Comparison of ENCODE assay signal across 13 cellular contexts in genomic region chr14:90263748-90264449, GRCh38. TPM values are rescaled to one million over a fixed set of nuclear protein-coding genes. Genes with fewer than 3 reads are reported as not detected.
DNase-seq lines count a peak whose midpoint lies in the region; ATAC-seq and TF ChIP-seq lines count a peak whose summit lies in the region.
"Had no signal": no experiment of that assay in that cellular context is flagged by ENCODE, and none has a peak within 500 bp of the region (broad histone marks: within the 10 kb centered on the region; RNA-seq: fewer than 3 reads in every experiment).

No MANE protein-coding gene starts in this region.

- H3K27me3 Mint-ChIP-seq in natural killer cell treated with Interleukin-12 subunit alpha and Interleukin-12 subunit beta and Interleukin-15 and Interleukin-18, amount 100 ng/mL, for 72 hours: no peaks in the 10 kb centered on the region
- H3K27me3 Mint-ChIP-seq in natural killer cell (ENCODE audit: low read depth in 2 of 2): no peaks in the 10 kb centered on the region
- no peaks in the 10 kb centered on the region for H3K27me3 Mint-ChIP-seq in activated T-helper 1 cell treated with anti-CD3 and anti-CD28 coated beads, Interleukin-12 subunit alpha, Interleukin-12 subunit beta, Interleukin-2, Interleukin-4 antibody, amounts not matched to agents 30 ng/mL and 10 ng/mL and 1 ng/mL, durations not matched to agents 14 hours and 24 hours and 36 hours (ENCODE audit: insufficient read depth)

- H3K36me3 ChIP-seq in aorta (ENCODE audit: control insufficient read depth in 1 of 2, insufficient read depth in 2 of 2, low read length in 1 of 2): peaks cover 8 to 13% of the 10 kb centered on the region in 2 donors

- H3K4me3 Mint-ChIP-seq in natural killer cell treated with Interleukin-12 subunit alpha and Interleukin-12 subunit beta and Interleukin-15 and Interleukin-18, amount 100 ng/mL, for 72 hours: no peak overlapping the region
- no peak overlapping the region for H3K4me3 Mint-ChIP-seq in natural killer cell
- H3K4me3 Mint-ChIP-seq in activated T-helper 1 cell treated with anti-CD3 and anti-CD28 coated beads, Interleukin-12 subunit alpha, Interleukin-12 subunit beta, Interleukin-2, Interleukin-4 antibody, amounts not matched to agents 30 ng/mL and 10 ng/mL and 1 ng/mL, durations not matched to agents 14 hours and 24 hours and 36 hours: no peak overlapping the region

- no peak for TF ChIP-seq CTCF in natural killer cell (IDR thresholded peaks at IDR 0.05)

- no peak overlapping the region for H3K27ac ChIP-seq in aorta (ENCODE audit: low read depth in 1 of 2, low read length in 2 of 2)
- H3K27ac ChIP-seq: colonic mucosa had no signal

- no peaks in the 10 kb centered on the region for H3K9me3 ChIP-seq in aorta (ENCODE audit: control insufficient read depth, low read length)
- H3K9me3 ChIP-seq: colonic mucosa had no signal

- H3K27me3 ChIP-seq in aorta (ENCODE audit: control insufficient read depth in 1 of 2, insufficient read depth in 2 of 2, low read length in 1 of 2): no peaks in the 10 kb centered on the region
- H3K27me3 ChIP-seq: colonic mucosa had no signal

- H3K27ac Mint-ChIP-seq in natural killer cell treated with Interleukin-12 subunit alpha and Interleukin-12 subunit beta and Interleukin-15 and Interleukin-18, amount 100 ng/mL, for 72 hours: peak overlapping the region; percentile 21 to 35
- H3K27ac Mint-ChIP-seq in natural killer cell: no peak overlapping the region
- no peak overlapping the region for H3K27ac Mint-ChIP-seq in activated T-helper 1 cell treated with anti-CD3 and anti-CD28 coated beads, Interleukin-12 subunit alpha, Interleukin-12 subunit beta, Interleukin-2, Interleukin-4 antibody, amounts not matched to agents 30 ng/mL and 10 ng/mL and 1 ng/mL, durations not matched to agents 14 hours and 24 hours and 36 hours

- peak in 1 of 2 donors; percentile 49 for ATAC-seq in natural killer cell treated with Interleukin-12 subunit alpha and Interleukin-12 subunit beta and Interleukin-15 and Interleukin-18, amount 100 ng/mL, for 72 hours
- no peak for ATAC-seq in natural killer cell
- peak; percentile 75 for ATAC-seq in HG02642 (IDR thresholded peaks at IDR 0.05; ENCODE audit: poor library complexity, unreplicated experiment)
- ATAC-seq in HG03460 (IDR thresholded peaks at IDR 0.05; ENCODE audit: unreplicated experiment): peak; percentile 97
- no peak for ATAC-seq in aorta (ENCODE audit: low FRiP score)
- ATAC-seq: left ventricle myocardium superior had no signal

- H3K4me1 Mint-ChIP-seq in natural killer cell treated with Interleukin-12 subunit alpha and Interleukin-12 subunit beta and Interleukin-15 and Interleukin-18, amount 100 ng/mL, for 72 hours (ENCODE audit: low read depth in 2 of 2): peaks cover 7 to 13% of the 10 kb centered on the region in 2 donors
- H3K4me1 Mint-ChIP-seq in natural killer cell: peaks cover under 1 to 6% of the 10 kb centered on the region in 2 donors
- H3K4me1 Mint-ChIP-seq in activated T-helper 1 cell treated with anti-CD3 and anti-CD28 coated beads, Interleukin-12 subunit alpha, Interleukin-12 subunit beta, Interleukin-2, Interleukin-4 antibody, amounts not matched to agents 30 ng/mL and 10 ng/mL and 1 ng/mL, durations not matched to agents 14 hours and 24 hours and 36 hours (ENCODE audit: low read depth): peaks cover 15% of the 10 kb centered on the region

- H3K9me3 Mint-ChIP-seq in natural killer cell treated with Interleukin-12 subunit alpha and Interleukin-12 subunit beta and Interleukin-15 and Interleukin-18, amount 100 ng/mL, for 72 hours: no peaks in the 10 kb centered on the region
- no peaks in the 10 kb centered on the region for H3K9me3 Mint-ChIP-seq in natural killer cell
- peaks cover 6% of the 10 kb centered on the region for H3K9me3 Mint-ChIP-seq in activated T-helper 1 cell treated with anti-CD3 and anti-CD28 coated beads, Interleukin-12 subunit alpha, Interleukin-12 subunit beta, Interleukin-2, Interleukin-4 antibody, amounts not matched to agents 30 ng/mL and 10 ng/mL and 1 ng/mL, durations not matched to agents 14 hours and 24 hours and 36 hours

- intact Hi-C loops in natural killer cell (cut with micrococcal nuclease): no loop called here
- intact Hi-C loops in aorta (cut with DNase I): no loop called here
- intact Hi-C loops in activated T-helper 1 cell treated with anti-CD3 and anti-CD28 coated beads, Interleukin-12 subunit alpha, Interleukin-12 subunit beta, Interleukin-2, Interleukin-4 antibody, amounts not matched to agents 30 ng/mL and 10 ng/mL and 1 ng/mL, durations not matched to agents 14 hours and 24 hours and 36 hours (cut with micrococcal nuclease): no loop called here

- no peaks in the 10 kb centered on the region for H3K4me1 ChIP-seq in aorta (ENCODE audit: control insufficient read depth in 1 of 2, insufficient read depth in 2 of 2, low read length in 2 of 2)
- H3K4me1 ChIP-seq: colonic mucosa had no signal

- peaks cover 21% of the 10 kb centered on the region for H3K36me3 Mint-ChIP-seq in natural killer cell treated with Interleukin-12 subunit alpha and Interleukin-12 subunit beta and Interleukin-15 and Interleukin-18, amount 100 ng/mL, for 72 hours
- H3K36me3 Mint-ChIP-seq in natural killer cell: peaks cover 21% of the 10 kb centered on the region
- H3K36me3 Mint-ChIP-seq in activated T-helper 1 cell treated with anti-CD3 and anti-CD28 coated beads, Interleukin-12 subunit alpha, Interleukin-12 subunit beta, Interleukin-2, Interleukin-4 antibody, amounts not matched to agents 30 ng/mL and 10 ng/mL and 1 ng/mL, durations not matched to agents 14 hours and 24 hours and 36 hours (ENCODE audit: low read depth): peaks cover 44% of the 10 kb centered on the region

- no peak for DNase-seq in natural killer cell treated with Interleukin-12 subunit alpha and Interleukin-12 subunit beta and Interleukin-15 and Interleukin-18, amount 100 ng/mL, for 72 hours (ENCODE audit: low spot score)
- no peak for DNase-seq in natural killer cell
- no peak for DNase-seq in amygdala (lab: John Stamatoyannopoulos, UW)
- DNase-seq in aorta: no peak
- DNase-seq in activated T-helper 1 cell treated with anti-CD3 and anti-CD28 coated beads, Interleukin-12 subunit alpha, Interleukin-12 subunit beta, Interleukin-2, Interleukin-4 antibody, amounts not matched to agents 30 ng/mL and 10 ng/mL and 1 ng/mL, durations not matched to agents 14 hours and 24 hours and 36 hours (ENCODE audit: low spot score): no peak
- no peak for DNase-seq in GOT3 (lab: John Stamatoyannopoulos, UW)
- DNase-seq: colonic mucosa; foreskin melanocyte; left ventricle myocardium superior; NCI-H1092; NK-92 treated with Interleukin-12 subunit alpha and Interleukin-12 subunit beta, amount 100 ng/mL, for 24 hours had no signal

- H3K4me3 ChIP-seq in aorta (ENCODE audit: low read length in 2 of 2): no peak overlapping the region
- H3K4me3 ChIP-seq: colonic mucosa had no signal

- 80 to 84% methylated on average over 7 to 8 of the region's 8 CpGs for WGBS in aorta, 2 donors

RNA-seq across cellular contexts. Expression of gene PSMC1, which starts 7.5 kb away (rescaled TPM):
- 100 to 1,000 TPM; 142 to 145 TPM for total RNA-seq in natural killer cell treated with Interleukin-12 subunit alpha and Interleukin-12 subunit beta and Interleukin-15 and Interleukin-18, amount 100 ng/mL, for 72 hours
- total RNA-seq in natural killer cell (10 to 100 TPM; 84.1 to 97.1 (median 93.1) TPM), aorta (10 to 100 TPM; 67.3 to 82.8 TPM)
- polyA plus RNA-seq in aorta: 100 to 1,000 TPM; 173 to 184 TPM
- total RNA-seq in activated T-helper 1 cell treated with anti-CD3 and anti-CD28 coated beads, Interleukin-12 subunit alpha, Interleukin-12 subunit beta, Interleukin-2, Interleukin-4 antibody, amounts not matched to agents 30 ng/mL and 10 ng/mL and 1 ng/mL, durations not matched to agents 14 hours and 24 hours and 36 hours: 171 and 176 TPM in 2 replicates

Comparison
In these comparisons a context has a peak if more than half of its experiments do, and no peak if none do; other contexts are left out.
1. H3K27ac Mint-ChIP-seq: peak in natural killer cell treated with Interleukin-12 subunit alpha and Interleukin-12 subunit beta and Interleukin-15 and Interleukin-18, amount 100 ng/mL, for 72 hours (2 of 2); none in natural killer cell (0 of 2) and activated T-helper 1 cell treated with anti-CD3 and anti-CD28 coated beads, Interleukin-12 subunit alpha, Interleukin-12 subunit beta, Interleukin-2, Interleukin-4 antibody, amounts not matched to agents 30 ng/mL and 10 ng/mL and 1 ng/mL, durations not matched to agents 14 hours and 24 hours and 36 hours (single experiment).
2. ATAC-seq: peak in HG02642 (single experiment) and HG03460 (single experiment); none in natural killer cell (0 of 3) and aorta (single experiment).